In the genomic region with DNA sequence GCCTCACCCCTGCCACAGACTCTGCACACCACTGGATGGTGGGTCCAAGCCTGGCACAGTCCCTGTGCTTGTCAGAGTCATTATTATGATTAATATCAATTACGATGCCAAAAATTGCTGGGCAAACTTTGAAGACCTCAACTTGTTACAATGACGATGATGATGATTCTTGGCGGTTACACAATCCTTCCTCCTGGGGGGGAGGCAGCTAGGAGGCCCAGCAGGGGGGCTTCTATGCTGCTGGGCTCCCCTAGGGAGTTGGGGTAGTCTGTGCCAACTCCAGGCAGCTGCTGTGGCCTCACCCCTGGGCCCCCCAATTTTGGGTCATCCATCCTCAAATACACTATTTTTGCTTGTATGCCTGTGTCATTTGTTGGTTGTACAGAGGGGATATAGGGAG, we compare ENCODE assay signal across 16 cellular contexts. TPM values are rescaled to one million over a fixed set of nuclear protein-coding genes. Genes with fewer than 3 reads are reported as not detected.
A peak's percentile ranks its signal among the peaks of the same experiment; 100 is the strongest.
DNase-seq lines count a peak whose midpoint lies in the region; ATAC-seq lines count a peak whose summit lies in the region.
"Had no signal": no experiment of that assay in that cellular context is flagged by ENCODE, and none has a peak within 500 bp of the region (broad histone marks: within the 10 kb centered on the region; RNA-seq: fewer than 3 reads in every experiment).

No MANE protein-coding gene starts in this region.

- no peaks in the 10 kb centered on the region for H3K27me3 Mint-ChIP-seq in activated naive CD8-positive, alpha-beta T cell
- H3K27me3 Mint-ChIP-seq in activated naive CD8-positive, alpha-beta T cell treated with anti-CD3 and anti-CD28 coated beads for 36 hours: no peaks in the 10 kb centered on the region
- H3K27me3 Mint-ChIP-seq in activated T-helper 17 cell treated with anti-CD3 and anti-CD28 coated beads, Interleukin-2, amount 50 U/mL, for 72 hours: no peaks in the 10 kb centered on the region
- H3K27me3 Mint-ChIP-seq: CD8-positive, alpha-beta memory T cell had no signal

- H3K4me1 Mint-ChIP-seq in activated naive CD8-positive, alpha-beta T cell (ENCODE audit: low read depth): peaks cover 43% of the 10 kb centered on the region
- peaks cover 35% of the 10 kb centered on the region for H3K4me1 Mint-ChIP-seq in activated naive CD8-positive, alpha-beta T cell treated with anti-CD3 and anti-CD28 coated beads for 36 hours
- peaks cover 34% of the 10 kb centered on the region for H3K4me1 Mint-ChIP-seq in activated T-helper 17 cell treated with anti-CD3 and anti-CD28 coated beads, Interleukin-2, amount 50 U/mL, for 72 hours

- DNase-seq in activated naive CD8-positive, alpha-beta T cell treated with anti-CD3 and anti-CD28 coated beads for 36 hours: no peak
- DNase-seq in NCI-H2081 (lab: John Stamatoyannopoulos, UW): no peak
- no peak for DNase-seq in globus pallidus (ENCODE audit: low spot score)
- DNase-seq in Right ventricle myocardium inferior (ENCODE audit: missing footprints): no peak
- DNase-seq: CD8-positive, alpha-beta memory T cell; DMS79; H9; MV-4-11; NCI-H1436; NCI-H2029; NCI-H510A treated with DMSO at 0.1 percent for 48 hours; Right ventricle myocardium superior had no signal

- H3K27ac Mint-ChIP-seq in activated naive CD8-positive, alpha-beta T cell: peak overlapping the region; percentile 12
- no peak overlapping the region for H3K27ac Mint-ChIP-seq in activated naive CD8-positive, alpha-beta T cell treated with anti-CD3 and anti-CD28 coated beads for 36 hours
- peak overlapping the region; percentile 91 for H3K27ac Mint-ChIP-seq in activated T-helper 17 cell treated with anti-CD3 and anti-CD28 coated beads, Interleukin-2, amount 50 U/mL, for 72 hours

- no peaks in the 10 kb centered on the region for H3K36me3 Mint-ChIP-seq in activated naive CD8-positive, alpha-beta T cell
- H3K36me3 Mint-ChIP-seq in activated naive CD8-positive, alpha-beta T cell treated with anti-CD3 and anti-CD28 coated beads for 36 hours: peaks cover 6% of the 10 kb centered on the region
- no peaks in the 10 kb centered on the region for H3K36me3 Mint-ChIP-seq in activated T-helper 17 cell treated with anti-CD3 and anti-CD28 coated beads, Interleukin-2, amount 50 U/mL, for 72 hours (ENCODE audit: low read depth)
- H3K36me3 Mint-ChIP-seq: CD8-positive, alpha-beta memory T cell had no signal

- ATAC-seq in activated T-helper 17 cell treated with anti-CD3 and anti-CD28 coated beads, Interleukin-2, amount 50 U/mL, for 72 hours (replicated peaks): no peak
- no peak for ATAC-seq in Right ventricle myocardium inferior
- ATAC-seq: K562, Panc1 had no signal

- no peaks in the 10 kb centered on the region for H3K9me3 Mint-ChIP-seq in activated naive CD8-positive, alpha-beta T cell (ENCODE audit: low read depth)
- H3K9me3 Mint-ChIP-seq in activated naive CD8-positive, alpha-beta T cell treated with anti-CD3 and anti-CD28 coated beads for 36 hours: no peaks in the 10 kb centered on the region
- no peaks in the 10 kb centered on the region for H3K9me3 Mint-ChIP-seq in activated T-helper 17 cell treated with anti-CD3 and anti-CD28 coated beads, Interleukin-2, amount 50 U/mL, for 72 hours
- H3K9me3 Mint-ChIP-seq: CD8-positive, alpha-beta memory T cell; H9 had no signal

- no peak overlapping the region for H3K4me3 Mint-ChIP-seq in activated naive CD8-positive, alpha-beta T cell
- H3K4me3 Mint-ChIP-seq in activated naive CD8-positive, alpha-beta T cell treated with anti-CD3 and anti-CD28 coated beads for 36 hours: no peak overlapping the region
- no peak overlapping the region for H3K4me3 Mint-ChIP-seq in activated T-helper 17 cell treated with anti-CD3 and anti-CD28 coated beads, Interleukin-2, amount 50 U/mL, for 72 hours
- H3K4me3 Mint-ChIP-seq: CD8-positive, alpha-beta memory T cell; H9 had no signal

- intact Hi-C loops in Right ventricle myocardium inferior (cut with DNase I): no loop called here

RNA-seq across cellular contexts. Expression of a gene that starts 12.0 kb away (rescaled TPM):
- 1 to 10 TPM; 3.2 to 3.6 TPM for total RNA-seq in activated naive CD8-positive, alpha-beta T cell treated with anti-CD3 and anti-CD28 coated beads for 36 hours
- 10 to 100 TPM in 1 of 2 donors, 1 to 10 TPM in 1; 5.8 to 16.1 TPM for total RNA-seq in activated T-helper 17 cell treated with anti-CD3 and anti-CD28 coated beads, Interleukin-2, amount 50 U/mL, for 72 hours
- total RNA-seq in Right ventricle myocardium inferior: 5.0 TPM

RNA-seq across cellular contexts. Expression of a gene that starts 20.1 kb away (rescaled TPM):
- 1 to 10 TPM; 4.8 to 5.6 TPM for total RNA-seq in activated naive CD8-positive, alpha-beta T cell treated with anti-CD3 and anti-CD28 coated beads for 36 hours
- 1 to 10 TPM; 9.6 to 9.7 TPM for total RNA-seq in activated T-helper 17 cell treated with anti-CD3 and anti-CD28 coated beads, Interleukin-2, amount 50 U/mL, for 72 hours
- 2.8 TPM for total RNA-seq in Right ventricle myocardium inferior

RNA-seq across cellular contexts. Expression of a gene that starts 40.6 kb away (rescaled TPM):
- under 1 TPM; 0.48 to 0.64 TPM for total RNA-seq in activated naive CD8-positive, alpha-beta T cell treated with anti-CD3 and anti-CD28 coated beads for 36 hours
- total RNA-seq in activated T-helper 17 cell treated with anti-CD3 and anti-CD28 coated beads, Interleukin-2, amount 50 U/mL, for 72 hours: 1 to 10 TPM in 1 of 2 donors, under 1 TPM in 1; 0.58 to 1.6 TPM
- 16.7 TPM for total RNA-seq in Right ventricle myocardium inferior

RNA-seq across cellular contexts. Expression of a gene that starts 47.1 kb away (rescaled TPM):
- under 1 TPM; 0.45 to 0.84 TPM for total RNA-seq in activated naive CD8-positive, alpha-beta T cell treated with anti-CD3 and anti-CD28 coated beads for 36 hours
- total RNA-seq in activated T-helper 17 cell treated with anti-CD3 and anti-CD28 coated beads, Interleukin-2, amount 50 U/mL, for 72 hours: 10 to 100 TPM in 1 of 2 donors, 1 to 10 TPM in 1; 3.1 to 16.7 TPM
- total RNA-seq in Right ventricle myocardium inferior: 11.1 TPM

RNA-seq across cellular contexts. Expression of a gene that starts 55.8 kb away (rescaled TPM):
- 100 to 1,000 TPM; 196 to 199 TPM for total RNA-seq in activated naive CD8-positive, alpha-beta T cell treated with anti-CD3 and anti-CD28 coated beads for 36 hours
- 100 to 1,000 TPM in 1 of 2 donors, 10 to 100 TPM in 1; 63.6 to 124 TPM for total RNA-seq in activated T-helper 17 cell treated with anti-CD3 and anti-CD28 coated beads, Interleukin-2, amount 50 U/mL, for 72 hours
- 22.4 TPM for total RNA-seq in Right ventricle myocardium inferior
